In the genomic region with DNA sequence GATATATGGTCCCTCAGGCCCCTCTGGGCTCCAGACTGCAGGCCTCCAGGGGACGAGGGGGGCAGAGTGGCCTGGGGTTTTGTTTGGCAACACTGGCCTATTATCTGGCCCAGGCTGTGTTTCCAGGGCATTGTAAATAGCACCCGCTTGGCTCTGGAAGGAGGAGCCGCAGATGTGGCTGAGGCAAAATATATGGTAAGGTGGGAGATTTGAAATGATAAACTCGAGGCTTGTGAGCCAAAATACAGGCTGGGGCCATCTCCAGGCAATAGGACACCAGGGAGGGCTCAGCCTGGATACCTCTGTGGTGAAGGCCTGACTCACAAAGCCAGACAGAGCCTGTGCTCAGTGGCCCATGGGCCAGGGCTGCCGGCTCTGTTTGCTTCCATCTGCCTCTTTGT, we compare ENCODE assay signal across 1 cellular context.
TF ChIP-seq lines count a peak whose summit lies in the region.

No MANE protein-coding gene starts in this region.

TF ChIP-seq in SK-N-SH, 30 proteins besides CTCF, POLR2A, EP300 and RAD21:
- no peak for TF ChIP-seq MEF2A (IDR thresholded peaks at IDR 0.05; ENCODE audit: borderline replicate concordance, low read depth)
- TF ChIP-seq, protein P1, sequence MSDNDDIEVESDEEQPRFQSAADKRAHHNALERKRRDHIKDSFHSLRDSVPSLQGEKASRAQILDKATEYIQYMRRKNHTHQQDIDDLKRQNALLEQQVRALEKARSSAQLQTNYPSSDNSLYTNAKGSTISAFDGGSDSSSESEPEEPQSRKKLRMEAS (IDR thresholded peaks at IDR 0.05; ENCODE audit: low read depth), result 0 out of 2 replicates have a peak, but pooled peaks have one; percentile 29
- no peak for TF ChIP-seq RFX5 (IDR thresholded peaks at IDR 0.05; ENCODE audit: low read length)
- TF ChIP-seq JUND (IDR thresholded peaks at IDR 0.05), result no peak
- peak; percentile 25 for TF ChIP-seq TCF12 (IDR thresholded peaks at IDR 0.05)
- no peak for TF ChIP-seq CHD2 (IDR thresholded peaks at IDR 0.05; ENCODE audit: low read length, partially characterized antibody)
- TF ChIP-seq ELF1 (IDR thresholded peaks at IDR 0.05), result no peak
TF ChIP-seq in SK-N-SH: peak in this region for 2.
